Comparison of ENCODE assay signal across 8 cellular contexts in the genomic region with DNA sequence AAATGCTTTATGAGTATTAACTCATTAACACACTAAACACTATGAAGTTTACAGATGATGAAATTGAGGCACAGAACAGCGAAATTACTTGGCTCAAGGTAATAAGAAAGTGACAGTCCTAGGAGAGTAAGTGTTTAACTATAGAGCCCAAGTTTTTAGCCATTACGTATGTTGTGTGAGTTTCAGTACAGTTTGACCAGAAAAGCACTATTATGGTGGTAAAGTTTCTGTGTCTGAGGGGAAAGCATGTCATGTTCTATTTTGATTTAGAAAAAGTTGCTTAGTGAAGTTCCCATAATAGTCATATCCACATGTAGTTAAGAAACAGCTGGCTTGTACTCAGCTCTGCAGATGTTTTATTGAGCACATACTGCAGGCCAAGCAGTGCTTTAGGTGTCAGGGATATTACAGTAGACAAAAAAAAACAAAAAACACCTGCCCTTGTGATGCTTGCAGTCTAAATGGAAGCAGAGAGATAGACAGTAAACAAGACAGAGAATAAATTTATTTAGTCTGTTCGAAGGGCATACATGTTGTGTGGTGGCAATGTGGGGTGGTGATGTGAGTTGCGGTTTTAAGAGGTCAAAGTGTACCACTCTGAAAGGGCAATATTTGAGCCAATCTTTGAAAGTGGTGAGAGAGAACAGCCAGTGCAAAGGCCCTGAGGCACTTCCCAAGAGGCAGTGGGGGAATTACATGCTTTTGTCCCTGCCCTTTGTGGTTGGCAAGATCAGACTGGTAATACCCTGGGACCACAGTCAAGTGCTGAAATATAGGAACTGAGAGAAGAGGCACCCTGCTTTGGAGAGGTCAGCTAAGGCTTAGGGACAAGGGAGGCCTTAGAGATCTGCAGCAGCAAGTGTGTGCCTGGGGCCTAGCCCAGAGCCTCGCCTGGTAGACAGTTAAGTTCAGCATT. TPM values are rescaled to one million over a fixed set of nuclear protein-coding genes. Genes with fewer than 3 reads are reported as not detected.
A peak's percentile ranks its signal among the peaks of the same experiment; 100 is the strongest.
DNase-seq lines count a peak whose midpoint lies in the region; ATAC-seq, FAIRE-seq and TF ChIP-seq lines count a peak whose summit lies in the region.

No MANE protein-coding gene starts in this region.

- peak; percentile 46 for ATAC-seq in GM19438 (IDR thresholded peaks at IDR 0.05; ENCODE audit: low read depth, unreplicated experiment)
- ATAC-seq in HG03139 (IDR thresholded peaks at IDR 0.05; ENCODE audit: unreplicated experiment): peak; percentile 34
- no peak for ATAC-seq in K562

- TF ChIP-seq CTCF in GM10248 (IDR thresholded peaks at IDR 0.05; ENCODE audit: control extremely low read depth, extremely low read depth, low read depth, missing control alignments) (no peak), K562 (IDR thresholded peaks at IDR 0.05 in 2 of 3, conservative IDR thresholded peaks at IDR 0.05 in 1 of 3; ENCODE audit: insufficient read depth in 2 of 3, low read depth in 1 of 3, low read length in 3 of 3) (no peak)

- H4K20me1 ChIP-seq in K562 (replicated peaks; ENCODE audit: control insufficient read depth, insufficient read depth, low read length): no peaks in the 10 kb centered on the region; the same call in 1 of the 2 replicates

- FAIRE-seq in K562 (lab: Jason Lieb, UNC) (no peak), HTR-8/SVneo (lab: Jason Lieb, UNC) (no peak)

- no peak overlapping the region for H3K4me3 ChIP-seq in K562

- no peaks in the 10 kb centered on the region for H3K9me1 ChIP-seq in K562 (ENCODE audit: control insufficient read depth, insufficient read depth, low read length)

- H2AFZ ChIP-seq in K562 (ENCODE audit: low read depth, low read length): no peak overlapping the region

- DNase-seq in GM10248 (ENCODE audit: extremely low spot score) (peak; percentile 41), K562 (ENCODE audit: extremely low read depth in 1 of 4, low spot score in 3 of 4) (no peak), NCI-H510A treated with DMSO at 0.1 percent for 48 hours (lab: John Stamatoyannopoulos, UW) (no peak), HTR-8/SVneo (ENCODE audit: insufficient read length, low spot score) (no peak), NCI-H2196 (lab: John Stamatoyannopoulos, UW; ENCODE audit: unreplicated experiment) (no peak)
- no peak for DNase-seq in activated CD4-positive, CD25-positive, alpha-beta regulatory T cell (lab: John Stamatoyannopoulos, UW)

- CTCF ChIA-PET in GM10248 (lab: Yijun Ruan, JAX) (interaction anchor here (1.2 kb wide), 2 partner anchors 9 to 12 kb away, joined by 3 to 5 read pairs; no protein-coding TSS in a partner anchor), K562 (lab: Yijun Ruan, JAX; ENCODE audit: low intra/inter-chr PET ratio) (no interaction called here)

- peaks cover 56% of the 10 kb centered on the region for H3K79me2 ChIP-seq in K562 (ENCODE audit: control insufficient read depth, insufficient read depth, low read length)

- H3K4me1 ChIP-seq in K562 (replicated peaks in 1 of 2; ENCODE audit: control insufficient read depth in 2 of 2, insufficient read depth in 2 of 2, low read length in 2 of 2): peaks cover 1 to 14% of the 10 kb centered on the region in 2 experiments; a peak in 4 of 5 replicates

- no peak for TF ChIP-seq EP300 in K562 (IDR thresholded peaks at IDR 0.05; ENCODE audit: low read length)

- TF ChIP-seq RAD21 in K562 (CRISPR knock-in tag; conservative IDR thresholded peaks at IDR 0.05 in 1 of 2, IDR thresholded peaks at IDR 0.05 in 1 of 2): no peak

- no TSS peak for BruUV-seq in K562 (replicated peaks; lab: Mats Ljungman, UMichigan)

- TF ChIP-seq POLR2A in K562 (conservative IDR thresholded peaks at IDR 0.05): no peak

- no peak overlapping the region for H3K4me2 ChIP-seq in K562 (ENCODE audit: insufficient read depth, low read length)

- H3K9me3 ChIP-seq in K562 (replicated peaks; ENCODE audit: control insufficient read depth, insufficient read depth, low read depth, low read length): no peaks in the 10 kb centered on the region

- 90% methylated on average over 5 of the region's 5 CpGs for WGBS in K562 (ENCODE audit: insufficient coverage, low coverage, missing lambda C conversion rate)

- in situ Hi-C loops in K562 (cut with MboI): no loop called here

- POLR2A ChIA-PET in GM10248 (lab: Yijun Ruan, JAX) (interaction anchor here (1.0 kb wide), 1 partner anchor 11 kb away, joined by 3 read pairs; no protein-coding TSS in a partner anchor), K562 (lab: Yijun Ruan, JAX) (no interaction called here)

- H3K27ac ChIP-seq in K562 (ENCODE audit: extremely low read depth, low read depth, low read length): no peak overlapping the region

- peaks cover 55% of the 10 kb centered on the region for H3K36me3 ChIP-seq in K562 (ENCODE audit: control insufficient read depth, insufficient read depth, low read length)

- H3K9ac ChIP-seq in K562 (ENCODE audit: insufficient read depth in 1 of 2, low read depth in 2 of 2, low read length in 2 of 2): peak overlapping the region in 1 of 2 experiments; percentile 54; a peak in 1 of 4 replicates

- intact Hi-C loops in K562 (cut with micrococcal nuclease): no loop called here

- no peaks in the 10 kb centered on the region for H3K27me3 ChIP-seq in K562 (ENCODE audit: control insufficient read depth in 2 of 2, insufficient read depth in 2 of 2, low read length in 2 of 2)

TF ChIP-seq in K562, 482 proteins besides CTCF, POLR2A, EP300 and RAD21:
- 0 out of 2 replicates have a peak, but pooled peaks have one; percentile 31 for TF ChIP-seq BCOR (IDR thresholded peaks at IDR 0.05)
- TF ChIP-seq CEBPG (CRISPR knock-in tag; IDR thresholded peaks at IDR 0.05): no peak
- 0 out of 4 replicates have a peak, but pooled peaks of 1 of the 2 experiments have one; percentile 11 for TF ChIP-seq CEBPG (tag; conservative IDR thresholded peaks at IDR 0.05 in 1 of 2, IDR thresholded peaks at IDR 0.05 in 1 of 2)
- peak; percentile 85 for TF ChIP-seq RBM25 (IDR thresholded peaks at IDR 0.05; ENCODE audit: low read depth, low read length, severe bottlenecking)
- TF ChIP-seq ARNT (IDR thresholded peaks at IDR 0.05): no peak
- 0 out of 2 replicates have a peak, but pooled peaks have one; percentile 10 for TF ChIP-seq ZNF316 (IDR thresholded peaks at IDR 0.05)
TF ChIP-seq in K562: peak in this region for 4.

RNA-seq across cellular contexts. Expression of gene TMEM131L, which starts 6.2 kb away (rescaled TPM):
- total RNA-seq in K562 (2011; cell fraction: chromatin; rRNA removed; ENCODE audit: low replicate concordance): 67.0 and 118 TPM in 2 replicates
- total RNA-seq in K562 (2011; cell fraction: nucleolus; rRNA removed): 37.9 and 39.4 TPM in 2 replicates
- total RNA-seq in K562 (2011; cell fraction: nucleoplasm; rRNA removed): 60.0 and 67.7 TPM in 2 replicates
- total RNA-seq in K562 (2014; rRNA removed) (12.9 and 13.2 TPM in 2 replicates), K562 (2014; rRNA removed; fragmentation: Illumina TruSeq; extraction: Trizol) (15.0 and 16.0 TPM in 2 replicates), K562 (2015; rRNA removed; fragmentation: Illumina TruSeq; extraction: Trizol) (15.6 and 18.8 TPM in 2 replicates), K562 (2021) (18.6 and 20.8 TPM in 2 replicates)
- polyA plus RNA-seq in K562 (2011; rRNA removed) (9.7 and 10.0 TPM in 2 replicates), K562 (2014; fragmentation: Illumina TruSeq; extraction: Trizol) (13.1 and 15.4 TPM in 2 replicates), K562 (2014; fragmentation: Nextera tagmentation; extraction: Ambion mirVana) (1 to 10 TPM; 1.2 to 1.6 TPM), K562 (2014; rRNA removed) (6.9 and 7.5 TPM in 2 replicates)
- 6.9 and 9.0 TPM in 2 replicates for polyA plus RNA-seq in K562 (2011; cell fraction: cytosol; rRNA removed)
- polyA plus RNA-seq in K562 (2011; cell fraction: nucleus; rRNA removed): 23.1 and 24.6 TPM in 2 replicates
- polyA plus RNA-seq in K562 (2012): 10.8 and 11.2 TPM in 2 replicates
- polyA minus RNA-seq in K562 (2011; rRNA and poly(A)+ RNA removed): 25.0 and 34.9 TPM in 2 replicates
- polyA minus RNA-seq in K562 (2011; cell fraction: cytosol; rRNA and poly(A)+ RNA removed): 11.2 and 18.8 TPM in 2 replicates
- 35.5 and 61.0 TPM in 2 replicates for polyA minus RNA-seq in K562 (2011; cell fraction: nucleus; rRNA and poly(A)+ RNA removed)
